ENCODE assay signal across 8 cellular contexts in the genomic region with DNA sequence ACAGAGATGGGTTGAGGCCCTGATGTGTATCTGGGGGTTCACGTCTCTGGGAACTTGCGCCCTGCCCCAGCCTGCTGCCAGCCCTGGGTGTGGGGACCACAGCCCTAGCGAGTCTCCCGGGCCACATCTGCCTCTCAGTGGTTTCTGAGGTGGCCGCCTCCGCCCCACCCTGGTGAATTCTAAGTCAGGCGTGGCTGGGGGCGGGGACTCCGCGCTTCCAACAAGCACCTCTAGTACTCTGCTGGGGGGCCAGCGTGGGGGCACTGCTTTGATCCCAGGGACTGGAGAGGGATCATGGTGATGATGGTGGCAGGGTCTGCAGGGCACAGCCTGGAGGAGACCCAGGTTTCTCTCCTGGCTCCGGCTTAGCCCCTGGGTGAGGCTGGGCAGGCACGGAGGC. TPM values are rescaled to one million over a fixed set of nuclear protein-coding genes. Genes with fewer than 3 reads are reported as not detected.
DNase-seq lines count a peak whose midpoint lies in the region; ATAC-seq lines count a peak whose summit lies in the region.

No MANE protein-coding gene starts in this region.

- intact Hi-C loops in activated T-helper 2 cell treated with anti-CD3 and anti-CD28 coated beads, Interferon-gamma antibody, Interleukin-2, Interleukin-4, amounts not matched to agents 10 μg/mL and 5 μg/mL and 100 μg/mL, durations not matched to agents 14 hours and 24 hours and 36 hours (cut with micrococcal nuclease): no loop called here
- intact Hi-C loops in naive thymus-derived CD4-positive, alpha-beta T cell (cut with micrococcal nuclease): loop anchor here in 1 of 2 donors (10.0 kb wide), 1 partner anchor 135 kb away; no protein-coding TSS in a partner anchor

- H3K4me3 ChIP-seq in naive thymus-derived CD4-positive, alpha-beta T cell (ENCODE audit: low read length): no peak overlapping the region

- DNase-seq in AG08395 (ENCODE audit: low spot score) (peak; percentile 42), SIG-M5 treated with dmso at 0.1 percent for 504 hours (lab: John Stamatoyannopoulos, UW; ENCODE audit: unreplicated experiment) (no peak)
- peak; percentile 58 for DNase-seq in activated T-helper 2 cell treated with anti-CD3 and anti-CD28 coated beads, Interferon-gamma antibody, Interleukin-2, Interleukin-4, amounts not matched to agents 10 μg/mL and 5 μg/mL and 100 μg/mL, durations not matched to agents 14 hours and 24 hours and 36 hours (ENCODE audit: low spot score)
- peak in 1 of 9 donors; percentile 64 for DNase-seq in naive thymus-derived CD4-positive, alpha-beta T cell

- H3K36me3 ChIP-seq in naive thymus-derived CD4-positive, alpha-beta T cell (ENCODE audit: control insufficient read depth in 2 of 3, insufficient read depth in 3 of 3, low read length in 3 of 3): no peaks in the 10 kb centered on the region

- H3K4me3 Mint-ChIP-seq in activated T-helper 2 cell treated with anti-CD3 and anti-CD28 coated beads, Interferon-gamma antibody, Interleukin-2, Interleukin-4, amounts not matched to agents 10 μg/mL and 5 μg/mL and 100 μg/mL, durations not matched to agents 14 hours and 24 hours and 36 hours (ENCODE audit: low read depth): no peak overlapping the region
- peak overlapping the region in 1 of 10 donors; percentile 30 for H3K4me3 Mint-ChIP-seq in naive thymus-derived CD4-positive, alpha-beta T cell

- no peak overlapping the region for H3K27ac ChIP-seq in naive thymus-derived CD4-positive, alpha-beta T cell (ENCODE audit: low read depth, low read length)

- H3K4me1 Mint-ChIP-seq in activated T-helper 2 cell treated with anti-CD3 and anti-CD28 coated beads, Interferon-gamma antibody, Interleukin-2, Interleukin-4, amounts not matched to agents 10 μg/mL and 5 μg/mL and 100 μg/mL, durations not matched to agents 14 hours and 24 hours and 36 hours (ENCODE audit: low read depth): peaks cover 6% of the 10 kb centered on the region
- H3K4me1 Mint-ChIP-seq in naive thymus-derived CD4-positive, alpha-beta T cell: peaks cover 5 to 13% (median 6%) of the 10 kb centered on the region in 7 donors

- peaks cover 3% of the 10 kb centered on the region for H3K36me3 Mint-ChIP-seq in activated T-helper 2 cell treated with anti-CD3 and anti-CD28 coated beads, Interferon-gamma antibody, Interleukin-2, Interleukin-4, amounts not matched to agents 10 μg/mL and 5 μg/mL and 100 μg/mL, durations not matched to agents 14 hours and 24 hours and 36 hours (ENCODE audit: low read depth)
- H3K36me3 Mint-ChIP-seq in naive thymus-derived CD4-positive, alpha-beta T cell: peaks cover 0 to 3% (median 0%) of the 10 kb centered on the region in 5 donors

- no peak overlapping the region for H3K27ac Mint-ChIP-seq in activated T-helper 2 cell treated with anti-CD3 and anti-CD28 coated beads, Interferon-gamma antibody, Interleukin-2, Interleukin-4, amounts not matched to agents 10 μg/mL and 5 μg/mL and 100 μg/mL, durations not matched to agents 14 hours and 24 hours and 36 hours
- H3K27ac Mint-ChIP-seq in naive thymus-derived CD4-positive, alpha-beta T cell: no peak overlapping the region

- H3K4me1 ChIP-seq in naive thymus-derived CD4-positive, alpha-beta T cell (ENCODE audit: control insufficient read depth in 2 of 2, insufficient read depth in 2 of 2, low read length in 2 of 2): peaks cover 0 to 14% of the 10 kb centered on the region in 2 donors

- CTCF ChIA-PET in naive thymus-derived CD4-positive, alpha-beta T cell (lab: Charles Lee): no interaction called here

- H3K9me3 ChIP-seq in naive thymus-derived CD4-positive, alpha-beta T cell (ENCODE audit: control insufficient read depth in 2 of 3, low read length in 3 of 3): no peaks in the 10 kb centered on the region

- POLR2A ChIA-PET in naive thymus-derived CD4-positive, alpha-beta T cell (lab: Charles Lee): no interaction called here

- peaks cover 10% of the 10 kb centered on the region for H3K27me3 Mint-ChIP-seq in activated T-helper 2 cell treated with anti-CD3 and anti-CD28 coated beads, Interferon-gamma antibody, Interleukin-2, Interleukin-4, amounts not matched to agents 10 μg/mL and 5 μg/mL and 100 μg/mL, durations not matched to agents 14 hours and 24 hours and 36 hours (ENCODE audit: low read depth)
- peaks cover 3 to 8% (median 6%) of the 10 kb centered on the region in 5 donors for H3K27me3 Mint-ChIP-seq in naive thymus-derived CD4-positive, alpha-beta T cell

- ATAC-seq in HG02610 (IDR thresholded peaks at IDR 0.05; ENCODE audit: unreplicated experiment) (peak; percentile 50), HG03439 (IDR thresholded peaks at IDR 0.05; ENCODE audit: unreplicated experiment) (no peak), GM21367 (IDR thresholded peaks at IDR 0.05; ENCODE audit: unreplicated experiment) (no peak), HG03025 (IDR thresholded peaks at IDR 0.05; ENCODE audit: low FRiP score, unreplicated experiment) (no peak)
- peak; percentile 65 for ATAC-seq in naive thymus-derived CD4-positive, alpha-beta T cell

- peaks cover 0 to 4% of the 10 kb centered on the region in 2 donors for H3K27me3 ChIP-seq in naive thymus-derived CD4-positive, alpha-beta T cell (ENCODE audit: control insufficient read depth in 2 of 2, insufficient read depth in 2 of 2, low read length in 2 of 2)

- H3K9me3 Mint-ChIP-seq in activated T-helper 2 cell treated with anti-CD3 and anti-CD28 coated beads, Interferon-gamma antibody, Interleukin-2, Interleukin-4, amounts not matched to agents 10 μg/mL and 5 μg/mL and 100 μg/mL, durations not matched to agents 14 hours and 24 hours and 36 hours: no peaks in the 10 kb centered on the region
- H3K9me3 Mint-ChIP-seq in naive thymus-derived CD4-positive, alpha-beta T cell: no peaks in the 10 kb centered on the region

RNA-seq across cellular contexts. Expression of gene GLIS2, which starts 3.6 kb away (rescaled TPM):
- total RNA-seq in activated T-helper 2 cell treated with anti-CD3 and anti-CD28 coated beads, Interferon-gamma antibody, Interleukin-2, Interleukin-4, amounts not matched to agents 10 μg/mL and 5 μg/mL and 100 μg/mL, durations not matched to agents 14 hours and 24 hours and 36 hours: 2.1 and 2.5 TPM in 2 replicates
- under 1 TPM in 1 of 5 experiments, not detected in 4; 0.53 TPM for total RNA-seq in naive thymus-derived CD4-positive, alpha-beta T cell
- polyA plus RNA-seq in naive thymus-derived CD4-positive, alpha-beta T cell: not detected

RNA-seq across cellular contexts. Expression of gene PAM16, which starts 31.7 kb away (rescaled TPM):
- 73.1 and 73.8 TPM in 2 replicates for total RNA-seq in activated T-helper 2 cell treated with anti-CD3 and anti-CD28 coated beads, Interferon-gamma antibody, Interleukin-2, Interleukin-4, amounts not matched to agents 10 μg/mL and 5 μg/mL and 100 μg/mL, durations not matched to agents 14 hours and 24 hours and 36 hours
- total RNA-seq in naive thymus-derived CD4-positive, alpha-beta T cell: 10 to 100 TPM; 34.1 to 46.2 (median 45.0) TPM
- polyA plus RNA-seq in naive thymus-derived CD4-positive, alpha-beta T cell: 10 to 100 TPM; 34.6 to 45.8 TPM

RNA-seq across cellular contexts. Expression of gene TFAP4, which starts 46.6 kb away (rescaled TPM):
- 40.4 and 41.9 TPM in 2 replicates for total RNA-seq in activated T-helper 2 cell treated with anti-CD3 and anti-CD28 coated beads, Interferon-gamma antibody, Interleukin-2, Interleukin-4, amounts not matched to agents 10 μg/mL and 5 μg/mL and 100 μg/mL, durations not matched to agents 14 hours and 24 hours and 36 hours
- 10 to 100 TPM; 14.9 to 35.8 (median 25.3) TPM for total RNA-seq in naive thymus-derived CD4-positive, alpha-beta T cell
- 1 to 10 TPM; 1.3 to 2.1 TPM for polyA plus RNA-seq in naive thymus-derived CD4-positive, alpha-beta T cell

RNA-seq across cellular contexts. Expression of gene VASN, which starts 52.2 kb away (rescaled TPM):
- 0.16 TPM in 1 of 2 replicates, not detected in the other for total RNA-seq in activated T-helper 2 cell treated with anti-CD3 and anti-CD28 coated beads, Interferon-gamma antibody, Interleukin-2, Interleukin-4, amounts not matched to agents 10 μg/mL and 5 μg/mL and 100 μg/mL, durations not matched to agents 14 hours and 24 hours and 36 hours
- 1 to 10 TPM in 1 of 5 experiments, under 1 TPM in 3, not detected in 1; 0.24 to 1.3 (median 0.45) TPM for total RNA-seq in naive thymus-derived CD4-positive, alpha-beta T cell
- polyA plus RNA-seq in naive thymus-derived CD4-positive, alpha-beta T cell: under 1 TPM; 0.13 to 0.18 TPM

Comparison
In these comparisons a context has a peak if more than half of its experiments do, and no peak if none do; other contexts are left out.
1. ATAC-seq: peak in HG02610 (single experiment) and naive thymus-derived CD4-positive, alpha-beta T cell (single experiment); none in HG03439 (single experiment), GM21367 (single experiment) and HG03025 (single experiment).